In genomic region chr11:109205312-109205711, GRCh38 we compare ENCODE assay signal across 28 cellular contexts.
"Had no signal": no experiment of that assay in that cellular context is flagged by ENCODE, and none has a peak within 500 bp of the region (broad histone marks: within the 10 kb centered on the region; RNA-seq: fewer than 3 reads in every experiment).

No MANE protein-coding gene starts in this region.

- H3K4me3 Mint-ChIP-seq: dendritic cell treated with granulocyte-macrophage colony-stimulating factor and Interleukin-4, amounts not matched to agents 40 ng/mL and 50 ng/mL, for 4 days; effector memory CD8-positive, alpha-beta T cell had no signal

- ATAC-seq: effector memory CD8-positive, alpha-beta T cell; esophagus mucosa; foreskin keratinocyte; gastrocnemius medialis; gastroesophageal sphincter; heart left ventricle; heart right ventricle had no signal

- DNase-seq: colonic mucosa; cortex of kidney; dermis blood vessel endothelial cell; dorsolateral prefrontal cortex; effector CD4-positive, alpha-beta T cell; effector CD8-positive, alpha-beta T cell; effector memory CD4-positive, alpha-beta T cell; effector memory CD8-positive, alpha-beta T cell; erythroblast; esophagus squamous epithelium; foreskin fibroblast; foreskin keratinocyte; foreskin melanocyte; gastrocnemius medialis; glutamatergic neuron; head of caudate nucleus; heart left ventricle; heart right ventricle had no signal

- H3K27ac ChIP-seq: colonic mucosa, coronary artery, dorsolateral prefrontal cortex, epithelial cell of prostate, esophagus muscularis mucosa, esophagus squamous epithelium, foreskin keratinocyte, gastrocnemius medialis, gastroesophageal sphincter, heart left ventricle, heart right ventricle had no signal

- H3K4me1 ChIP-seq: colonic mucosa, esophagus muscularis mucosa, esophagus squamous epithelium, foreskin keratinocyte, gastrocnemius medialis, gastroesophageal sphincter, heart left ventricle, heart right ventricle had no signal

- H3K36me3 ChIP-seq: colonic mucosa, esophagus muscularis mucosa, esophagus squamous epithelium, gastrocnemius medialis, gastroesophageal sphincter, heart left ventricle, heart right ventricle had no signal

- H3K27me3 ChIP-seq: colonic mucosa, dorsolateral prefrontal cortex, esophagus muscularis mucosa, esophagus squamous epithelium, foreskin keratinocyte, gastrocnemius medialis, gastroesophageal sphincter, heart left ventricle, heart right ventricle had no signal

- H3K4me3 ChIP-seq: colonic mucosa, coronary artery, dorsolateral prefrontal cortex, esophagus muscularis mucosa, esophagus squamous epithelium, gastrocnemius medialis, gastroesophageal sphincter, heart left ventricle, heart right ventricle had no signal

- H3K27ac Mint-ChIP-seq: dendritic cell treated with granulocyte-macrophage colony-stimulating factor and Interleukin-4, amounts not matched to agents 40 ng/mL and 50 ng/mL, for 4 days; effector memory CD8-positive, alpha-beta T cell had no signal

- H3K27me3 Mint-ChIP-seq: dendritic cell treated with granulocyte-macrophage colony-stimulating factor and Interleukin-4, amounts not matched to agents 40 ng/mL and 50 ng/mL, for 4 days; effector memory CD8-positive, alpha-beta T cell had no signal

- H3K9me3 ChIP-seq: colonic mucosa, esophagus muscularis mucosa, esophagus squamous epithelium, gastrocnemius medialis had no signal

- FAIRE-seq: colon, endometrium, endothelial cell of umbilical vein, frontal cortex had no signal
